15 cellular contexts compared by ENCODE assay signal in genomic region chr4:175961604-175962003, GRCh38.
A peak's percentile ranks its signal among the peaks of the same experiment; 100 is the strongest.
DNase-seq lines count a peak whose midpoint lies in the region; ATAC-seq lines count a peak whose summit lies in the region.
"Had no signal": no experiment of that assay in that cellular context is flagged by ENCODE, and none has a peak within 500 bp of the region (broad histone marks: within the 10 kb centered on the region; RNA-seq: fewer than 3 reads in every experiment).

No MANE protein-coding gene starts in this region.

- DNase-seq in cerebellar cortex (ENCODE audit: low spot score) (no peak), AML-193 (lab: John Stamatoyannopoulos, UW) (no peak), GDM1 (lab: John Stamatoyannopoulos, UW) (no peak), 8988T (no peak)
- DNase-seq: activated CD4-positive, alpha-beta T cell treated with anti-CD3 and anti-CD28 coated beads, Interleukin-2, amount 10 ng/mL, durations not matched to agents 24 days and 14 days; activated naive CD4-positive, alpha-beta T cell treated with Interleukin-2 at 50 U/mL for 16 hours; caudate nucleus; heart right ventricle; lower lobe of right lung; nucleus accumbens; stimulated activated CD4-positive, alpha-beta T cell treated with anti-CD3 and anti-CD28 coated beads, Interleukin-15, amount 100 ng/mL, for 24 hours had no signal

- peak; percentile 87 for ATAC-seq in GM18867 (IDR thresholded peaks at IDR 0.05; ENCODE audit: unreplicated experiment)
- peak; percentile 95 for ATAC-seq in GM21447 (IDR thresholded peaks at IDR 0.05; ENCODE audit: unreplicated experiment)
- peak; percentile 61 for ATAC-seq in HG02981 (IDR thresholded peaks at IDR 0.05; ENCODE audit: unreplicated experiment)
- ATAC-seq in HG03565 (IDR thresholded peaks at IDR 0.05; ENCODE audit: unreplicated experiment), result peak; percentile 86
- ATAC-seq: heart right ventricle, lower lobe of right lung had no signal
